14 cellular contexts compared by ENCODE assay signal in genomic region chr3:172357850-172358754, GRCh38.
A peak's percentile ranks its signal among the peaks of the same experiment; 100 is the strongest.
DNase-seq lines count a peak whose midpoint lies in the region; ATAC-seq, FAIRE-seq and TF ChIP-seq lines count a peak whose summit lies in the region.
"Had no signal": no experiment of that assay in that cellular context is flagged by ENCODE, and none has a peak within 500 bp of the region (broad histone marks: within the 10 kb centered on the region; RNA-seq: fewer than 3 reads in every experiment).

No MANE protein-coding gene starts in this region.

- peaks cover 16% of the 10 kb centered on the region for H3K4me1 Mint-ChIP-seq in MCF 10A (ENCODE audit: insufficient read depth, unreplicated experiment)
- H3K4me1 Mint-ChIP-seq: naive B cell had no signal

- no peak overlapping the region for H3K4me2 ChIP-seq in mammary epithelial cell (ENCODE audit: insufficient read depth, low read depth, low read length)
- no peak overlapping the region for H3K4me2 ChIP-seq in K562 (ENCODE audit: insufficient read depth, low read length)

- H3K27ac ChIP-seq in mammary epithelial cell (ENCODE audit: insufficient read depth, low read depth, low read length) (no peak overlapping the region), K562 (ENCODE audit: extremely low read depth, low read depth, low read length) (no peak overlapping the region), upper lobe of right lung (no peak overlapping the region), esophagus squamous epithelium (no peak overlapping the region)
- H3K27ac ChIP-seq: upper lobe of left lung had no signal

- H3K36me3 ChIP-seq in mammary epithelial cell (ENCODE audit: insufficient read depth, low read length) (peaks cover 29% of the 10 kb centered on the region), K562 (ENCODE audit: control insufficient read depth, insufficient read depth, low read length) (peaks cover 52% of the 10 kb centered on the region), upper lobe of right lung (peaks cover 47% of the 10 kb centered on the region), esophagus squamous epithelium (peaks cover 0 to 31% (median 2%) of the 10 kb centered on the region in 3 donors)

- no peak overlapping the region for H3K27ac Mint-ChIP-seq in MCF 10A (ENCODE audit: low read depth, unreplicated experiment)
- H3K27ac Mint-ChIP-seq: naive B cell had no signal

- no peak for TF ChIP-seq POLR2A in K562 (conservative IDR thresholded peaks at IDR 0.05)
- no peak for TF ChIP-seq POLR2A in esophagus squamous epithelium (IDR thresholded peaks at IDR 0.05)

- H3K27me3 Mint-ChIP-seq in MCF 10A (ENCODE audit: insufficient read depth, unreplicated experiment) = no peaks in the 10 kb centered on the region
- H3K27me3 Mint-ChIP-seq: naive B cell had no signal

- dilution Hi-C loops in mammary epithelial cell (cut with HindIII; ENCODE audit: low sequenced_read_pairs) = no loop called here

- H3K79me2 ChIP-seq in mammary epithelial cell (ENCODE audit: insufficient read depth, low read length) (no peaks in the 10 kb centered on the region), K562 (ENCODE audit: control insufficient read depth, insufficient read depth, low read length) (no peaks in the 10 kb centered on the region)

- peaks cover 60% of the 10 kb centered on the region for H3K36me3 Mint-ChIP-seq in MCF 10A (ENCODE audit: insufficient read depth, unreplicated experiment)

- no peak overlapping the region for H3K4me3 Mint-ChIP-seq in MCF 10A (ENCODE audit: unreplicated experiment)
- H3K4me3 Mint-ChIP-seq: naive B cell had no signal

- in situ Hi-C loops in mammary epithelial cell (cut with MboI; ENCODE audit: low sequenced_read_pairs in 2 of 2) = no loop called here
- in situ Hi-C loops in K562 (cut with MboI) = no loop called here

- BruUV-seq in MCF 10A (replicated peaks; lab: Mats Ljungman, UMichigan) = no TSS peak
- BruUV-seq in mammary epithelial cell (replicated peaks; lab: Mats Ljungman, UMichigan) = no TSS peak
- no TSS peak for BruUV-seq in K562 (replicated peaks; lab: Mats Ljungman, UMichigan)

- CTCF ChIA-PET in MCF 10A (lab: Yijun Ruan, JAX) (interaction anchor here (0.5 to 1.7 kb wide), 14 partner anchors 13 to 379 kb away, joined by 3 to 11 read pairs (median 5); no protein-coding TSS in a partner anchor), mammary epithelial cell (lab: Charles Lee; ENCODE audit: low non-redundant PET) (no interaction called here), K562 (lab: Yijun Ruan, JAX; ENCODE audit: low intra/inter-chr PET ratio) (no interaction called here)

- H3K9me3 Mint-ChIP-seq in MCF 10A (ENCODE audit: unreplicated experiment) = no peaks in the 10 kb centered on the region

- H3K4me1 ChIP-seq in mammary epithelial cell (ENCODE audit: insufficient read depth, low read length) (peaks cover 7% of the 10 kb centered on the region), K562 (replicated peaks in 1 of 2; ENCODE audit: control insufficient read depth in 2 of 2, insufficient read depth in 2 of 2, low read length in 2 of 2) (no peaks in the 10 kb centered on the region), upper lobe of right lung (no peaks in the 10 kb centered on the region), esophagus squamous epithelium (peaks cover 5 to 32% (median 13%) of the 10 kb centered on the region in 3 donors)

- TF ChIP-seq CTCF in MCF 10A (IDR thresholded peaks at IDR 0.05; ENCODE audit: unreplicated experiment) (no peak), mammary epithelial cell (conservative IDR thresholded peaks at IDR 0.05 in 1 of 2, IDR thresholded peaks at IDR 0.05 in 1 of 2; ENCODE audit: extremely low read depth in 1 of 2, insufficient read depth in 1 of 2, low read depth in 1 of 2, low read length in 2 of 2) (no peak), K562 (IDR thresholded peaks at IDR 0.05 in 2 of 3, conservative IDR thresholded peaks at IDR 0.05 in 1 of 3; ENCODE audit: insufficient read depth in 2 of 3, low read depth in 1 of 3, low read length in 3 of 3) (no peak), upper lobe of right lung (IDR thresholded peaks at IDR 0.05) (no peak), esophagus squamous epithelium (IDR thresholded peaks at IDR 0.05) (no peak)

- POLR2A ChIA-PET in MCF 10A (lab: Yijun Ruan, JAX) = interaction anchor here (1.2 kb wide), 1 partner anchor 16 kb away, joined by 3 read pairs; no protein-coding TSS in a partner anchor
- POLR2A ChIA-PET in K562 (lab: Yijun Ruan, JAX) = no interaction called here

- H3K27me3 ChIP-seq in mammary epithelial cell (ENCODE audit: insufficient read depth, low read length) = no peaks in the 10 kb centered on the region
- H3K27me3 ChIP-seq in K562 (ENCODE audit: control insufficient read depth in 2 of 2, insufficient read depth in 2 of 2, low read length in 2 of 2) = no peaks in the 10 kb centered on the region
- H3K27me3 ChIP-seq in upper lobe of right lung = no peaks in the 10 kb centered on the region
- no peaks in the 10 kb centered on the region for H3K27me3 ChIP-seq in esophagus squamous epithelium
- H3K27me3 ChIP-seq: ascending aorta, upper lobe of left lung had no signal

- peak; percentile 44 for FAIRE-seq in K562 (lab: Jason Lieb, UNC)
- FAIRE-seq: endothelial cell of umbilical vein had no signal

- H3K9ac ChIP-seq in mammary epithelial cell (ENCODE audit: insufficient read depth, low read length) (no peak overlapping the region), K562 (ENCODE audit: insufficient read depth in 1 of 2, low read depth in 2 of 2, low read length in 2 of 2) (no peak overlapping the region)

- ATAC-seq in K562 (no peak), left colon (peak; percentile 41), upper lobe of right lung (peak; percentile 72), GM21717 (IDR thresholded peaks at IDR 0.05; ENCODE audit: unreplicated experiment) (no peak)

- TF ChIP-seq RAD21 in K562 (CRISPR knock-in tag; conservative IDR thresholded peaks at IDR 0.05 in 1 of 2, IDR thresholded peaks at IDR 0.05 in 1 of 2) = no peak

- H4K20me1 ChIP-seq in mammary epithelial cell (ENCODE audit: insufficient read depth, low read length) (peaks cover 4% of the 10 kb centered on the region), K562 (replicated peaks; ENCODE audit: control insufficient read depth, insufficient read depth, low read length) (no peaks in the 10 kb centered on the region)

- H3K9me1 ChIP-seq in K562 (ENCODE audit: control insufficient read depth, insufficient read depth, low read length) = no peaks in the 10 kb centered on the region

- 72% methylated on average over 6 of the region's 6 CpGs for WGBS in mammary epithelial cell (ENCODE audit: low coverage, missing lambda C conversion rate)
- 92% methylated on average over 6 of the region's 6 CpGs for WGBS in K562 (ENCODE audit: insufficient coverage, low coverage, missing lambda C conversion rate)
- WGBS in esophagus squamous epithelium, 2 donors = 64 to 69% methylated on average over 6 of the region's 6 CpGs

- TF ChIP-seq EP300 in K562 (IDR thresholded peaks at IDR 0.05; ENCODE audit: low read length) = no peak

- DNase-seq in MCF 10A (ENCODE audit: unreplicated experiment) (peak; percentile 45), mammary epithelial cell (no peak), K562 (ENCODE audit: extremely low read depth in 1 of 4, low spot score in 3 of 4) (no peak), left colon (no peak), upper lobe of right lung (no peak), NCI-H1417 (lab: John Stamatoyannopoulos, UW) (no peak), esophagus squamous epithelium (lab: John Stamatoyannopoulos, UW) (no peak)
- DNase-seq: DND-41, naive B cell, NCI-H524 had no signal

- intact Hi-C loops in MCF 10A (cut with micrococcal nuclease) = loop anchor here (5.0 kb wide), 2 partner anchors 119 to 309 kb away; no protein-coding TSS in a partner anchor
- intact Hi-C loops in mammary epithelial cell (cut with micrococcal nuclease) = loop anchor here (5.0 kb wide), 2 partner anchors 119 to 309 kb away; no protein-coding TSS in a partner anchor
- intact Hi-C loops in K562 (cut with micrococcal nuclease) = no loop called here
- intact Hi-C loops in left colon (cut with DNase I, micrococcal nuclease) = no loop called here
- intact Hi-C loops in upper lobe of right lung (cut with DNase I) = no loop called here
- intact Hi-C loops in esophagus squamous epithelium (cut with DNase I) = no loop called here

- H2AFZ ChIP-seq in mammary epithelial cell (ENCODE audit: low read depth, low read length) (no peak overlapping the region), K562 (ENCODE audit: low read depth, low read length) (no peak overlapping the region)

- no peak overlapping the region for H3K4me3 ChIP-seq in mammary epithelial cell (replicated peaks in 1 of 3; ENCODE audit: insufficient read depth in 1 of 3, low read depth in 2 of 3, low read length in 3 of 3)
- no peak overlapping the region for H3K4me3 ChIP-seq in K562
- no peak overlapping the region for H3K4me3 ChIP-seq in upper lobe of right lung
- no peak overlapping the region for H3K4me3 ChIP-seq in esophagus squamous epithelium
- H3K4me3 ChIP-seq: ascending aorta, upper lobe of left lung had no signal

- H3K9me3 ChIP-seq in mammary epithelial cell (replicated peaks; ENCODE audit: insufficient read depth, low read length) (no peaks in the 10 kb centered on the region), K562 (replicated peaks; ENCODE audit: control insufficient read depth, insufficient read depth, low read depth, low read length) (no peaks in the 10 kb centered on the region), upper lobe of right lung (no peaks in the 10 kb centered on the region), esophagus squamous epithelium (no peaks in the 10 kb centered on the region)
- H3K9me3 ChIP-seq: ascending aorta, upper lobe of left lung had no signal

TF ChIP-seq in K562, 482 proteins besides CTCF, POLR2A, EP300 and RAD21 (continues in another document):
- no peak for TF ChIP-seq HDGF (IDR thresholded peaks at IDR 0.05)
- no peak for TF ChIP-seq GTF2A2 (tag; IDR thresholded peaks at IDR 0.05)

Comparison
In these comparisons a context has a peak if more than half of its experiments do, and no peak if none do; other contexts are left out.
1. ATAC-seq: peak in left colon (single experiment) and upper lobe of right lung (single experiment); none in K562 (single experiment) and GM21717 (single experiment).
2. intact Hi-C loops: an anchor here in MCF 10A (5.0 kb wide) and mammary epithelial cell (5.0 kb wide); none called in K562, left colon, upper lobe of right lung and esophagus squamous epithelium.